ENCODE assay signal across 8 cellular contexts in genomic region chr2:119264781-119265692, GRCh38. TPM values are rescaled to one million over a fixed set of nuclear protein-coding genes. Genes with fewer than 3 reads are reported as not detected.
DNase-seq lines count a peak whose midpoint lies in the region; ATAC-seq and TF ChIP-seq lines count a peak whose summit lies in the region.

No MANE protein-coding gene starts in this region.

- peaks cover 3% of the 10 kb centered on the region for H3K9me3 ChIP-seq in psoas muscle

- no peak overlapping the region for H3K4me3 ChIP-seq in psoas muscle

- H3K27ac ChIP-seq in foreskin keratinocyte (no peak overlapping the region), psoas muscle (no peak overlapping the region)

- H3K36me3 ChIP-seq in psoas muscle (ENCODE audit: insufficient read depth in 1 of 2, low read depth in 1 of 2) = peaks cover 0 to 38% of the 10 kb centered on the region in 2 donors

- WGBS in psoas muscle, 3 donors = 44 to 50% (median 49%) methylated on average over 13 of the region's 13 CpGs

- no peaks in the 10 kb centered on the region for H3K4me1 ChIP-seq in foreskin keratinocyte
- H3K4me1 ChIP-seq in psoas muscle = peaks cover 5% of the 10 kb centered on the region

- H3K27me3 ChIP-seq in foreskin keratinocyte = no peaks in the 10 kb centered on the region
- no peaks in the 10 kb centered on the region for H3K27me3 ChIP-seq in psoas muscle (ENCODE audit: insufficient read depth in 3 of 3, low read length in 2 of 3)

- ATAC-seq in GM19372 (IDR thresholded peaks at IDR 0.05; ENCODE audit: low read depth, unreplicated experiment) (peak; percentile 98), HG03159 (IDR thresholded peaks at IDR 0.05; ENCODE audit: unreplicated experiment) (peak; percentile 96), foreskin keratinocyte (peak; percentile 96), psoas muscle (peak; percentile 93 to 98 (median 94))

- TF ChIP-seq CTCF in foreskin keratinocyte (conservative IDR thresholded peaks at IDR 0.05) (peak; percentile 88), psoas muscle (IDR thresholded peaks at IDR 0.05) (peak; percentile 80)

- intact Hi-C loops in psoas muscle (cut with DNase I) = loop anchor here (2.0 to 10.0 kb wide), 3 partner anchors 43 to 250 kb away; partner anchors contain the start of gene STEAP3 (in 1 of the 2)

- peak; percentile 13 for DNase-seq in DMS 273 treated with DMSO at 0.1 percent for 48 hours (lab: John Stamatoyannopoulos, UW)
- DNase-seq in NCI-H2227 (lab: John Stamatoyannopoulos, UW; ENCODE audit: unreplicated experiment) = peak; percentile 58
- DNase-seq in activated CD4-positive, alpha-beta T cell treated with anti-CD3 and anti-CD28 coated beads, Interleukin-2, amount 50 U/mL, for 48 hours = peak; percentile 29 to 51
- DNase-seq in foreskin keratinocyte = peak in 1 of 2 donors; percentile 29
- peak; percentile 41 to 68 for DNase-seq in psoas muscle
- DNase-seq in foreskin melanocyte = no peak

RNA-seq across cellular contexts. Expression of gene STEAP3, which starts 41.4 kb away (rescaled TPM):
- 23.7 and 30.8 TPM in 2 replicates for total RNA-seq in foreskin keratinocyte
- polyA plus RNA-seq in foreskin keratinocyte = 16.5 and 21.0 TPM in 2 replicates
- 10 to 100 TPM; 12.3 to 47.4 (median 22.8) TPM for total RNA-seq in psoas muscle
- 10 to 100 TPM in 1 of 3 donors, 1 to 10 TPM in 2; 8.6 to 15.7 (median 8.9) TPM for polyA plus RNA-seq in psoas muscle
